ENCODE assay signal across 1 cellular context in genomic region chr6:44265003-44265842, GRCh38.
TF ChIP-seq lines count a peak whose summit lies in the region.

Gene NFKBIE (minus strand): TSS chr6:44265551. CDS start chr6:44265346, 205 bp downstream.

TF ChIP-seq in K562, 482 proteins besides CTCF, POLR2A, EP300 and RAD21 (continued from another document):
- TF ChIP-seq ZNF398 (CRISPR knock-in tag; IDR thresholded peaks at IDR 0.05), result no peak
- TF ChIP-seq EP400 (IDR thresholded peaks at IDR 0.05), result peak; percentile 41; the same call in 1 of the 2 replicates
- 0 out of 2 replicates have a peak, but pooled peaks have one; percentile 65 for TF ChIP-seq ZBTB26 (CRISPR knock-in tag; IDR thresholded peaks at IDR 0.05)
- TF ChIP-seq ZBTB40 (IDR thresholded peaks at IDR 0.05), result peak; percentile 66
- TF ChIP-seq ZBTB40 (CRISPR knock-in tag; IDR thresholded peaks at IDR 0.05), result no peak
- peak; percentile 70 for TF ChIP-seq SMAD4 (CRISPR knock-in tag; conservative IDR thresholded peaks at IDR 0.05)
- no peak for TF ChIP-seq EWSR1 (IDR thresholded peaks at IDR 0.05; ENCODE audit: borderline replicate concordance, low read depth, partially characterized antibody)
- TF ChIP-seq UBTF (IDR thresholded peaks at IDR 0.05; ENCODE audit: borderline replicate concordance in 1 of 2, low read depth in 2 of 2, low read length in 2 of 2), result peak in 1 of 2 experiments; percentile 88; a peak in 2 of 4 replicates
- TF ChIP-seq SLC30A9 (CRISPR knock-in tag; IDR thresholded peaks at IDR 0.05), result no peak
- peak; percentile 90 for TF ChIP-seq GABPA (tag; conservative IDR thresholded peaks at IDR 0.05; ENCODE audit: low read depth)
- peak; percentile 59 for TF ChIP-seq JUND (IDR thresholded peaks at IDR 0.05; ENCODE audit: borderline replicate concordance, low read depth, low read length)
- TF ChIP-seq JUND (tag; IDR thresholded peaks at IDR 0.05; ENCODE audit: borderline replicate concordance, low read depth, low read length), result no peak; the same call in 2 of the 3 replicates
